ENCODE assay signal across 10 cellular contexts in the genomic region with DNA sequence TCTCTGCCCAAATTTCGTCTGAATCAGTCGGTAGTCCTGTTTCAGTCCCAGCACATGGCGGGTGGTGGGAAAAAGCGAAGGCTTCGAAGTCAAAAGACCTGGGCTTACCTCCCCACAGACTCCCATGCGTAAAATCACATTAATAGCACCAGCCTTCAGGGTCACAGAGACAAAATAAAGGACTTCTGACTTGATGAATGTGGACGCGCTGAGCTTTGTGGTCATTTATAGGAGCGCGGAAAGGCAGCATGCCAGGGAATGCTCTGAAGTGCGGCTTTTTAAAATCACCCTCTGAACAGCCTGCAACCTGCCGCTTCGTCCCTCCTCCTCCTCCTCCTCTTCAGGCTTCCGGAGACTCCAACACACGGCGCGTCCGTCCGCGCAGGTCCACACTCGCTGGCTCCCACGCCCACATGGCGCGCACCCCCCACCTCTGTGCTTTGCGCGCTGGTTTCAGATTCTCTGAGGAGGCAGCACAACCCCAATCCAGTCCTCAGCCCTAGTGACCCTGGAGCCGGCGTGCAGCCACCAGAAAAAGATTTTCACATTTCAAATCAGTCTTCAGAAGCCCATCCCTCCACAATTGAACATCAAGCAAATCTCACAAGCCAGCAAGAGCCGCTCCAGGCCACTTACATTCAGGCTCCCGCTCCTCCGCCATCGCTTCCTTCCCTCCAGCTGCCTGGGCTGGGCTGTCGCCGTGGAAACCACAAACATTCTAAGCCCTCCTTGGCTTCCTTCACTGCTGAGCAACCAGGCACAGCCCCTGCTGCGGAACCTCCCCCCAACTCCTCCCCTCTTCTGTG. TPM values are rescaled to one million over a fixed set of nuclear protein-coding genes. Genes with fewer than 3 reads are reported as not detected.
DNase-seq lines count a peak whose midpoint lies in the region; ATAC-seq and TF ChIP-seq lines count a peak whose summit lies in the region.
"Had no signal": no experiment of that assay in that cellular context is flagged by ENCODE, and none has a peak within 500 bp of the region (broad histone marks: within the 10 kb centered on the region; RNA-seq: fewer than 3 reads in every experiment).

A gene (minus strand): TSS at position 680 of the 806 bp plus-strand sequence. CDS start 19 bp downstream, at position 661.

- no peak within 1 kb of the TSS for H3K27ac ChIP-seq in SJCRH30
- H3K27ac ChIP-seq in naive thymus-derived CD4-positive, alpha-beta T cell (ENCODE audit: low read depth, low read length) = no peak within 1 kb of the TSS
- H3K27ac ChIP-seq: 22Rv1 had no signal

- 0 out of 2 replicates have a peak, but pooled peaks cover 2% of the 10 kb centered on the region for H3K27me3 ChIP-seq in SJCRH30
- no peaks in the 10 kb centered on the region for H3K27me3 ChIP-seq in naive thymus-derived CD4-positive, alpha-beta T cell (ENCODE audit: control insufficient read depth in 2 of 2, insufficient read depth in 2 of 2, low read length in 2 of 2)

- ATAC-seq in naive thymus-derived CD4-positive, alpha-beta T cell = no peak
- ATAC-seq in GM21390 (IDR thresholded peaks at IDR 0.05; ENCODE audit: unreplicated experiment) = no peak
- ATAC-seq in GM21381 (IDR thresholded peaks at IDR 0.05; ENCODE audit: unreplicated experiment) = no peak

- peaks cover 0 to 13% (median 11%) of the 10 kb centered on the region in 7 donors for H3K4me1 Mint-ChIP-seq in naive thymus-derived CD4-positive, alpha-beta T cell
- no peaks in the 10 kb centered on the region for H3K4me1 Mint-ChIP-seq in T-helper 2 cell treated with Interferon-gamma antibody and Interleukin-4, amounts not matched to agents 5 μg/mL and 100 μg/mL, for 36 hours (ENCODE audit: low read depth)

- H3K9me3 ChIP-seq in SJCRH30 (replicated peaks) = no peaks in the 10 kb centered on the region
- H3K9me3 ChIP-seq in naive thymus-derived CD4-positive, alpha-beta T cell (ENCODE audit: control insufficient read depth in 2 of 3, low read length in 3 of 3) = no peaks in the 10 kb centered on the region

- H3K27me3 Mint-ChIP-seq in naive thymus-derived CD4-positive, alpha-beta T cell = peaks cover 0 to 7% (median 0%) of the 10 kb centered on the region in 5 donors
- H3K27me3 Mint-ChIP-seq in T-helper 2 cell treated with Interferon-gamma antibody and Interleukin-4, amounts not matched to agents 5 μg/mL and 100 μg/mL, for 36 hours (ENCODE audit: low read depth) = no peaks in the 10 kb centered on the region

- peaks cover 0 to 6% (median 0%) of the 10 kb centered on the region in 11 donors for H3K9me3 Mint-ChIP-seq in naive thymus-derived CD4-positive, alpha-beta T cell
- no peaks in the 10 kb centered on the region for H3K9me3 Mint-ChIP-seq in T-helper 2 cell treated with Interferon-gamma antibody and Interleukin-4, amounts not matched to agents 5 μg/mL and 100 μg/mL, for 36 hours

- CTCF ChIA-PET in naive thymus-derived CD4-positive, alpha-beta T cell (lab: Charles Lee) = no interaction called here

- H3K36me3 Mint-ChIP-seq in naive thymus-derived CD4-positive, alpha-beta T cell = no peaks in the 10 kb centered on the region
- H3K36me3 Mint-ChIP-seq in T-helper 2 cell treated with Interferon-gamma antibody and Interleukin-4, amounts not matched to agents 5 μg/mL and 100 μg/mL, for 36 hours (ENCODE audit: low read depth) = no peaks in the 10 kb centered on the region

- peak; percentile 7 for DNase-seq in NCI-H1436 (lab: John Stamatoyannopoulos, UW)
- no peak for DNase-seq in NCI-H1436 treated with DMSO at 0.1 percent for 48 hours (lab: John Stamatoyannopoulos, UW)
- peak; percentile 89 to 92 for DNase-seq in SJCRH30
- peak; percentile 47 for DNase-seq in fibroblast of mammary gland (ENCODE audit: low read depth)
- no peak for DNase-seq in naive thymus-derived CD4-positive, alpha-beta T cell
- DNase-seq in T-helper 2 cell treated with Interferon-gamma antibody and Interleukin-4, amounts not matched to agents 5 μg/mL and 100 μg/mL, for 36 hours (ENCODE audit: low spot score) = no peak

- intact Hi-C loops in naive thymus-derived CD4-positive, alpha-beta T cell (cut with micrococcal nuclease) = no loop called here

- peak within 1 kb of the TSS in 9 of 10 donors; percentile 8 to 71 (median 51) for H3K4me3 Mint-ChIP-seq in naive thymus-derived CD4-positive, alpha-beta T cell
- no peak within 1 kb of the TSS for H3K4me3 Mint-ChIP-seq in T-helper 2 cell treated with Interferon-gamma antibody and Interleukin-4, amounts not matched to agents 5 μg/mL and 100 μg/mL, for 36 hours

- H3K4me1 ChIP-seq in SJCRH30 = no peaks in the 10 kb centered on the region
- H3K4me1 ChIP-seq in naive thymus-derived CD4-positive, alpha-beta T cell (ENCODE audit: control insufficient read depth in 2 of 2, insufficient read depth in 2 of 2, low read length in 2 of 2) = no peaks in the 10 kb centered on the region

- peak within 1 kb of the TSS; percentile 50 for H3K4me3 ChIP-seq in SJCRH30
- H3K4me3 ChIP-seq in fibroblast of mammary gland (ENCODE audit: control insufficient read depth, low read depth, low read length) = peak within 1 kb of the TSS; percentile 20
- H3K4me3 ChIP-seq in naive thymus-derived CD4-positive, alpha-beta T cell (ENCODE audit: low read length) = no peak within 1 kb of the TSS

- no peaks in the 10 kb centered on the region for H3K36me3 ChIP-seq in SJCRH30
- H3K36me3 ChIP-seq in naive thymus-derived CD4-positive, alpha-beta T cell (ENCODE audit: control insufficient read depth in 2 of 3, insufficient read depth in 3 of 3, low read length in 3 of 3) = no peaks in the 10 kb centered on the region

- peak within 1 kb of the TSS in 1 of 9 donors; percentile 89 for H3K27ac Mint-ChIP-seq in naive thymus-derived CD4-positive, alpha-beta T cell
- no peak within 1 kb of the TSS for H3K27ac Mint-ChIP-seq in T-helper 2 cell treated with Interferon-gamma antibody and Interleukin-4, amounts not matched to agents 5 μg/mL and 100 μg/mL, for 36 hours

- POLR2A ChIA-PET in naive thymus-derived CD4-positive, alpha-beta T cell (lab: Charles Lee) = no interaction called here

- TF ChIP-seq CTCF in fibroblast of mammary gland (conservative IDR thresholded peaks at IDR 0.05; ENCODE audit: control insufficient read depth, insufficient read depth, low read depth, low read length) = no peak

RNA-seq across cellular contexts. Expression of the gene that starts here (rescaled TPM):
- total RNA-seq in SJCRH30 (2014; rRNA removed; shearing (Covaris generic)) = 0.77 TPM in 1 of 2 replicates, not detected in the other
- not detected for total RNA-seq in naive thymus-derived CD4-positive, alpha-beta T cell
- not detected for polyA plus RNA-seq in naive thymus-derived CD4-positive, alpha-beta T cell
- total RNA-seq: T-helper 2 cell treated with Interferon-gamma antibody and Interleukin-4, amounts not matched to agents 100 ng/mL and 5 ng/mL, for 36 hours had no signal

Comparison
In these comparisons a context has a peak if more than half of its experiments do, and no peak if none do; other contexts are left out.
1. DNase-seq: peak in NCI-H1436 (single experiment) and fibroblast of mammary gland (single experiment); none in NCI-H1436 treated with DMSO at 0.1 percent for 48 hours (single experiment), naive thymus-derived CD4-positive, alpha-beta T cell (0 of 9) and T-helper 2 cell treated with Interferon-gamma antibody and Interleukin-4, amounts not matched to agents 5 μg/mL and 100 μg/mL, for 36 hours (single experiment).
2. Peak in DNase-seq and H3K4me3 ChIP-seq in SJCRH30; RNA of the gene not detected or under 1 TPM.